In the genomic region with DNA sequence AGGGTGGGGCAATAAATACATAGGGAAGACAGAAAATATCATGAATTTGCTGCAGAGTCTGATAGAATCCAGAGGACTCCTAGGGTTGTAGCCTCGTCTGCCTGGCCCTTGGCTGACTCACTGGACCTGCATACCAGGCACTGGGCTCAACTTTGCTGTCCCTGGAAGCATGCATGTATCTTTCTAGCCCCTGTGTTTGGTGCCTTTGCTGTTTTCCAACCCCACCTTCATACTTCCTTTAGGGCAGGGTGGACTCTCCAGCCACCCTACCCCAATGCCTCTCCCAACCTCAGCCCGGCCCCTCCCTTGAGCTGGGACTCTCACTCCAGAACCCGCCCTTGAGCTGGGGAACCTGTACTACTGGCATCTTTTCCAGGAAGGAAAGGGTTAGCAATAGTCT, we compare ENCODE assay signal across 14 cellular contexts. TPM values are rescaled to one million over a fixed set of nuclear protein-coding genes. Genes with fewer than 3 reads are reported as not detected.
DNase-seq lines count a peak whose midpoint lies in the region; ATAC-seq and TF ChIP-seq lines count a peak whose summit lies in the region.
"Had no signal": no experiment of that assay in that cellular context is flagged by ENCODE, and none has a peak within 500 bp of the region (broad histone marks: within the 10 kb centered on the region; RNA-seq: fewer than 3 reads in every experiment).

No MANE protein-coding gene starts in this region.

- ATAC-seq in esophagus mucosa (peak; percentile 79), GM18870 (IDR thresholded peaks at IDR 0.05; ENCODE audit: unreplicated experiment) (no peak)
- no peak for ATAC-seq in activated CD8-positive, alpha-beta T cell treated with anti-CD3 and anti-CD28 coated beads for 36 hours

- H3K4me2 ChIP-seq in PC-9, result peak overlapping the region; percentile 94
- H3K4me2 ChIP-seq in osteoblast (ENCODE audit: insufficient read depth, low read length), result no peak overlapping the region

- TF ChIP-seq CTCF in PC-9 (conservative IDR thresholded peaks at IDR 0.05) (no peak), osteoblast (IDR thresholded peaks at IDR 0.05; ENCODE audit: extremely low read depth, low read depth, low read length) (no peak)
- TF ChIP-seq CTCF in activated CD8-positive, alpha-beta T cell treated with anti-CD3 and anti-CD28 coated beads for 36 hours (IDR thresholded peaks at IDR 0.05), result no peak

- H3K9me3 ChIP-seq in PC-9 (ENCODE audit: insufficient read depth, low read depth), result no peaks in the 10 kb centered on the region
- no peaks in the 10 kb centered on the region for H3K9me3 ChIP-seq in osteoblast (ENCODE audit: low read depth, low read length)
- H3K9me3 ChIP-seq: left ventricle myocardium inferior, SJSA1 had no signal

- peak overlapping the region; percentile 64 for H3K4me3 ChIP-seq in PC-9
- no peak overlapping the region for H3K4me3 ChIP-seq in osteoblast (ENCODE audit: insufficient read depth, low read length)
- H3K4me3 ChIP-seq: left ventricle myocardium inferior, SJSA1 had no signal

- H3K79me2 ChIP-seq in PC-9 (ENCODE audit: low read depth), result peaks cover 59% of the 10 kb centered on the region
- no peaks in the 10 kb centered on the region for H3K79me2 ChIP-seq in osteoblast (ENCODE audit: insufficient read depth, low read length)

- POLR2A ChIA-PET in PC-9 (lab: Charles Lee; ENCODE audit: unreplicated experiment), result interaction anchor here (0.5 to 0.7 kb wide), 2 partner anchors 59 to 411 kb away, joined by 3 to 4 read pairs; no protein-coding TSS in a partner anchor
- POLR2A ChIA-PET in activated CD8-positive, alpha-beta T cell treated with anti-CD3 and anti-CD28 coated beads for 36 hours (lab: Charles Lee), result no interaction called here

- no peaks in the 10 kb centered on the region for H3K27me3 ChIP-seq in PC-9 (ENCODE audit: insufficient read depth, low read depth)
- H3K27me3 ChIP-seq in osteoblast (ENCODE audit: insufficient read depth, low read length), result no peaks in the 10 kb centered on the region
- H3K27me3 ChIP-seq: SJSA1 had no signal

- no peaks in the 10 kb centered on the region for H3K9me2 ChIP-seq in PC-9 (ENCODE audit: insufficient read depth)

- CTCF ChIA-PET in PC-9 (lab: Charles Lee), result interaction anchor here (0.5 to 0.7 kb wide), 3 partner anchors 20 to 1071 kb away, joined by 3 to 4 read pairs (median 4); a partner anchor contains a TSS
- CTCF ChIA-PET in activated CD8-positive, alpha-beta T cell treated with anti-CD3 and anti-CD28 coated beads for 36 hours (lab: Charles Lee), result no interaction called here

- H3K4me1 Mint-ChIP-seq in activated CD8-positive, alpha-beta T cell treated with anti-CD3 and anti-CD28 coated beads for 36 hours (ENCODE audit: low read depth), result peaks cover 18% of the 10 kb centered on the region

- intact Hi-C loops in PC-9 (cut with micrococcal nuclease; ENCODE audit: unreplicated experiment), result loop anchor here (5.0 kb wide), 1 partner anchor 60 kb away; no protein-coding TSS in a partner anchor
- intact Hi-C loops in activated CD8-positive, alpha-beta T cell treated with anti-CD3 and anti-CD28 coated beads for 36 hours (cut with micrococcal nuclease), result no loop called here

- H2AFZ ChIP-seq in PC-9, result no peak overlapping the region
- no peak overlapping the region for H2AFZ ChIP-seq in osteoblast (ENCODE audit: low read length)

- H3F3A ChIP-seq in PC-9 (ENCODE audit: insufficient read depth, low read depth), result peaks cover 22% of the 10 kb centered on the region

- BruUV-seq in PC-9 (replicated peaks; lab: Mats Ljungman, UMichigan), result no TSS peak

- no peak overlapping the region for H3K4me3 Mint-ChIP-seq in activated CD8-positive, alpha-beta T cell treated with anti-CD3 and anti-CD28 coated beads for 36 hours

- H3K27ac ChIP-seq in PC-9 (peak overlapping the region; percentile 61), osteoblast (ENCODE audit: low read depth, low read length) (no peak overlapping the region)
- H3K27ac ChIP-seq: left ventricle myocardium inferior, SJSA1 had no signal

- DNase-seq in EH (ENCODE audit: low read depth) (peak; percentile 37), PC-9 (peak; percentile 56 to 59), osteoblast (ENCODE audit: insufficient read length, low spot score, missing footprints) (peak; percentile 87), NCI-H1694 (lab: John Stamatoyannopoulos, UW) (no peak)
- no peak for DNase-seq in activated CD8-positive, alpha-beta T cell treated with anti-CD3 and anti-CD28 coated beads for 36 hours
- DNase-seq in central memory CD4-positive, alpha-beta T cell, result no peak
- DNase-seq: activated gamma-delta T cell treated with Interleukin-2 at 50 U/mL for 16 hours, DMS153, left ventricle myocardium inferior, nucleus accumbens had no signal

- H3K27me3 Mint-ChIP-seq in activated CD8-positive, alpha-beta T cell treated with anti-CD3 and anti-CD28 coated beads for 36 hours, result no peaks in the 10 kb centered on the region

- H3K9me3 Mint-ChIP-seq in activated CD8-positive, alpha-beta T cell treated with anti-CD3 and anti-CD28 coated beads for 36 hours, result no peaks in the 10 kb centered on the region

- H3K36me3 Mint-ChIP-seq in activated CD8-positive, alpha-beta T cell treated with anti-CD3 and anti-CD28 coated beads for 36 hours (ENCODE audit: low read depth), result peaks cover 5% of the 10 kb centered on the region

- H3K27ac Mint-ChIP-seq in activated CD8-positive, alpha-beta T cell treated with anti-CD3 and anti-CD28 coated beads for 36 hours, result no peak overlapping the region

- H3K36me3 ChIP-seq in PC-9 (ENCODE audit: low read depth) (peaks cover 7% of the 10 kb centered on the region; the same call in 1 of the 2 replicates), osteoblast (ENCODE audit: insufficient read depth, low read length) (peaks cover 9% of the 10 kb centered on the region)
- H3K36me3 ChIP-seq: SJSA1 had no signal

- peaks cover 33% of the 10 kb centered on the region for H4K20me1 ChIP-seq in PC-9 (ENCODE audit: insufficient read depth)
- no peaks in the 10 kb centered on the region for H4K20me1 ChIP-seq in osteoblast (ENCODE audit: insufficient read depth, low read length)

- H3K4me1 ChIP-seq in PC-9 (replicated peaks; ENCODE audit: insufficient read depth) (peaks cover 18% of the 10 kb centered on the region), osteoblast (ENCODE audit: insufficient read depth, low read length) (no peaks in the 10 kb centered on the region)
- H3K4me1 ChIP-seq: left ventricle myocardium inferior had no signal

RNA-seq across cellular contexts. Expression of a gene that starts 1.2 kb away (rescaled TPM):
- total RNA-seq in PC-9 (2021) (129 and 194 TPM in 2 replicates), esophagus mucosa (420 TPM), osteoblast (not detected in 2 replicates)
- under 1 TPM; 0.49 to 0.63 TPM for total RNA-seq in activated CD8-positive, alpha-beta T cell treated with anti-CD3 and anti-CD28 coated beads for 36 hours
- total RNA-seq: left ventricle myocardium inferior, SJSA1, subcutaneous adipose tissue had no signal

RNA-seq across cellular contexts. Expression of a gene that starts 7.6 kb away (rescaled TPM):
- 76.8 and 117 TPM in 2 replicates for total RNA-seq in PC-9 (2021)
- 62.3 TPM for total RNA-seq in esophagus mucosa
- total RNA-seq in osteoblast, result 36.6 and 40.1 TPM in 2 replicates
- total RNA-seq in activated CD8-positive, alpha-beta T cell treated with anti-CD3 and anti-CD28 coated beads for 36 hours, result 10 to 100 TPM; 48.9 to 49.4 TPM

RNA-seq across cellular contexts. Expression of a gene that starts 8.6 kb away (rescaled TPM):
- 47.4 and 58.4 TPM in 2 replicates for total RNA-seq in PC-9 (2021)
- 23.0 TPM for total RNA-seq in esophagus mucosa
- 10.6 and 13.0 TPM in 2 replicates for total RNA-seq in osteoblast
- 10 to 100 TPM; 36.9 to 39.8 TPM for total RNA-seq in activated CD8-positive, alpha-beta T cell treated with anti-CD3 and anti-CD28 coated beads for 36 hours

RNA-seq across cellular contexts. Expression of a gene that starts 20.1 kb away (rescaled TPM):
- total RNA-seq in PC-9 (2021) (6.6 and 7.2 TPM in 2 replicates), esophagus mucosa (1.7 TPM), osteoblast (0.88 and 1.1 TPM in 2 replicates)
- total RNA-seq in activated CD8-positive, alpha-beta T cell treated with anti-CD3 and anti-CD28 coated beads for 36 hours, result under 1 TPM; 0.45 to 0.83 TPM

RNA-seq across cellular contexts. Expression of a gene that starts 41.4 kb away (rescaled TPM):
- total RNA-seq in PC-9 (2021) (152 and 196 TPM in 2 replicates), esophagus mucosa (121 TPM), osteoblast (332 and 415 TPM in 2 replicates)
- 100 to 1,000 TPM; 148 to 150 TPM for total RNA-seq in activated CD8-positive, alpha-beta T cell treated with anti-CD3 and anti-CD28 coated beads for 36 hours

Comparison
In these comparisons a context has a peak if more than half of its experiments do, and no peak if none do; other contexts are left out.
1. DNase-seq: peak in EH (single experiment), PC-9 (2 of 2) and osteoblast (single experiment); none in NCI-H1694 (single experiment), activated CD8-positive, alpha-beta T cell treated with anti-CD3 and anti-CD28 coated beads for 36 hours (single experiment) and central memory CD4-positive, alpha-beta T cell (single experiment).
2. RNA of a gene that starts 1.2 kb away (total RNA-seq): 420 TPM in esophagus mucosa (single experiment) and 129 to 194 TPM in PC-9; 0.49 to 0.63 TPM in activated CD8-positive, alpha-beta T cell treated with anti-CD3 and anti-CD28 coated beads for 36 hours and not detected in osteoblast; every median in the first group is over 10 times any median in the second.